Comparison of ENCODE assay signal across 21 cellular contexts in the genomic region with DNA sequence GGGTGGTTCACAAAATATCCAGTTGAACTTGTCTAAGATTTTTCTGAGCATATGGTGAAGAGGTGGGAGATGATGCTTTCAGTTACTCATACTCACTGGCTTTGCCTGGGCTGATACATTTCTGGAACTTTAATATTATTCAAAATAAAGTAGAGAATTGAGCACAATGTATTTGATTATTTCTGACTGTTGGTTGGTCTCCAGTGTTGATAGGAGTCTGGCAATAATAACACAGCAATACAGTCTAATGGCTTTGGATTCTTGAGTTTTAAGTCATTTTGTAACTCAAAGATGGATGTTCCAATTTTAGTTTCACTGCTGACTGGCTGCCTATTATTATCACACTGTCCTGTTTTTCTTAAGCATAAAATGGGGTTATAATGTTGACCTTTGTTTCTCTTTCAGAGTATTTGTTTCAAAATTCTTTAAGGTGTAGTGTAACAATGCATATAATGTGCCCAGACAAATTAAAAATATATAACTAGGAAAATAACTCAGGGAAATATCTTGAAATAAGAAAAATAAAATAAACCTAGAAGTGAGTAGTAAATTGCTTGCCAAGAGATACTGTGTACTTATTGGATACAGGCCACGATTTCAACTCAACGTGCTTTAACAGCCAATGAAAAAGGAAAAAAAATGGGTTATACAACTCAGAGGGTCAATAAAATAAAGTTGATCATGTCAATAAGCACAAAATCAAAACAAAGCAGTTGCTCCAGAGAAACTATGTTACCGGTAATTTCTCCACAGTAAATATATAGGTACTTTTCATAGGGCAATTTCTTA.
DNase-seq lines count a peak whose midpoint lies in the region; ATAC-seq, FAIRE-seq and TF ChIP-seq lines count a peak whose summit lies in the region.
"Had no signal": no experiment of that assay in that cellular context is flagged by ENCODE, and none has a peak within 500 bp of the region (broad histone marks: within the 10 kb centered on the region; RNA-seq: fewer than 3 reads in every experiment).

No MANE protein-coding gene starts in this region.

- BruUV-seq in HepG2 (replicated peaks; lab: Mats Ljungman, UMichigan) = no TSS peak
- BruUV-seq in Caco-2 (replicated peaks; lab: Mats Ljungman, UMichigan) = no TSS peak

- H3K4me3 ChIP-seq in right lobe of liver (no peak overlapping the region), HepG2 (replicated peaks in 1 of 3; ENCODE audit: insufficient read depth in 1 of 3, low read depth in 2 of 3, low read length in 3 of 3) (no peak overlapping the region), ascending aorta (no peak overlapping the region), tibial artery (no peak overlapping the region), Caco-2 (ENCODE audit: low read depth, low read length) (no peak overlapping the region)
- H3K4me3 ChIP-seq: A549, K562 had no signal

- no peaks in the 10 kb centered on the region for H3K9me3 Mint-ChIP-seq in Caco-2 (ENCODE audit: unreplicated experiment)
- H3K9me3 Mint-ChIP-seq in activated naive CD4-positive, alpha-beta T cell treated with anti-CD3 and anti-CD28 coated beads, Interleukin-2, amount 10 ng/mL, durations not matched to agents 7 days and 5 days = no peaks in the 10 kb centered on the region

- 18% methylated on average over 3 of the region's 3 CpGs for WGBS in right lobe of liver (ENCODE audit: insufficient coverage, low coverage, low lambda C conversion rate, missing lambda C conversion rate)
- WGBS in HepG2 (ENCODE audit: low lambda C conversion rate) = 27% methylated on average over 3 of the region's 3 CpGs

- intact Hi-C loops in right lobe of liver (cut with DNase I) (no loop called here), HepG2 (cut with micrococcal nuclease; ENCODE audit: unreplicated experiment) (no loop called here), ascending aorta (cut with DNase I) (loop anchor here (5.0 to 10.0 kb wide), 2 partner anchors 96 to 483 kb away; no protein-coding TSS in a partner anchor), tibial artery (cut with DNase I; ENCODE audit: low total_unique reads) (no loop called here), Caco-2 (cut with micrococcal nuclease; ENCODE audit: unreplicated experiment) (no loop called here)

- H3K9ac ChIP-seq in HepG2 (ENCODE audit: insufficient read depth, low read depth, low read length) = no peak overlapping the region

- no peaks in the 10 kb centered on the region for H3K9me3 ChIP-seq in right lobe of liver
- no peaks in the 10 kb centered on the region for H3K9me3 ChIP-seq in HepG2 (ENCODE audit: low read length)
- no peaks in the 10 kb centered on the region for H3K9me3 ChIP-seq in ascending aorta
- H3K9me3 ChIP-seq in tibial artery = no peaks in the 10 kb centered on the region
- H3K9me3 ChIP-seq in Caco-2 = no peaks in the 10 kb centered on the region
- H3K9me3 ChIP-seq: A549, BE2C had no signal

- peak; percentile 38 to 54 (median 52) for ATAC-seq in right lobe of liver
- no peak for ATAC-seq in HepG2
- ATAC-seq: A549, K562 had no signal

- H3K4me1 ChIP-seq in right lobe of liver (no peaks in the 10 kb centered on the region), HepG2 (ENCODE audit: insufficient read depth, low read length) (no peaks in the 10 kb centered on the region), ascending aorta (peaks cover 0 to 15% of the 10 kb centered on the region in 2 donors), tibial artery (peaks cover 0 to 25% (median 2%) of the 10 kb centered on the region in 4 donors), Caco-2 (no peaks in the 10 kb centered on the region)
- H3K4me1 ChIP-seq: A549, BE2C had no signal

- no peaks in the 10 kb centered on the region for H3K36me3 Mint-ChIP-seq in Caco-2 (ENCODE audit: insufficient read depth, unreplicated experiment)
- no peaks in the 10 kb centered on the region for H3K36me3 Mint-ChIP-seq in activated naive CD4-positive, alpha-beta T cell treated with anti-CD3 and anti-CD28 coated beads, Interleukin-2, amount 10 ng/mL, durations not matched to agents 7 days and 5 days

- no peak overlapping the region for H3K27ac ChIP-seq in right lobe of liver
- H3K27ac ChIP-seq in HepG2 (ENCODE audit: extremely low read length, insufficient read depth, low read length) = no peak overlapping the region
- peak overlapping the region; percentile 35 to 57 for H3K27ac ChIP-seq in ascending aorta
- peak overlapping the region; percentile 12 to 14 for H3K27ac ChIP-seq in tibial artery
- H3K27ac ChIP-seq: A549, RWPE1 had no signal

- no peak for TF ChIP-seq CTCF in right lobe of liver (IDR thresholded peaks at IDR 0.05)
- no peak for TF ChIP-seq CTCF in HepG2 (CRISPR knock-in tag; IDR thresholded peaks at IDR 0.05)
- no peak for TF ChIP-seq CTCF in ascending aorta (IDR thresholded peaks at IDR 0.05)
- TF ChIP-seq CTCF in tibial artery (IDR thresholded peaks at IDR 0.05) = no peak
- no peak for TF ChIP-seq CTCF in Caco-2 (IDR thresholded peaks at IDR 0.05; ENCODE audit: insufficient read depth in 1 of 2, low read depth in 1 of 2, low read length in 1 of 2, severe bottlenecking in 1 of 2, unreplicated experiment in 1 of 2)

- H3K4me2 ChIP-seq in HepG2 (ENCODE audit: low read depth, low read length) = no peak overlapping the region
- H3K4me2 ChIP-seq: A549 had no signal

- H4K20me1 ChIP-seq in HepG2 (ENCODE audit: insufficient read depth, low read length) = no peaks in the 10 kb centered on the region

- POLR2A ChIA-PET in HepG2 (lab: Yijun Ruan, JAX) = no interaction called here
- POLR2A ChIA-PET in Caco-2 (lab: Charles Lee) = no interaction called here

- H3K4me3 Mint-ChIP-seq in Caco-2 (ENCODE audit: unreplicated experiment) = no peak overlapping the region
- H3K4me3 Mint-ChIP-seq in activated naive CD4-positive, alpha-beta T cell treated with anti-CD3 and anti-CD28 coated beads, Interleukin-2, amount 10 ng/mL, durations not matched to agents 7 days and 5 days = no peak overlapping the region

- H3K36me3 ChIP-seq in right lobe of liver = no peaks in the 10 kb centered on the region
- no peaks in the 10 kb centered on the region for H3K36me3 ChIP-seq in HepG2 (replicated peaks in 1 of 2; ENCODE audit: control insufficient read depth in 1 of 2, insufficient read depth in 2 of 2, low read length in 2 of 2)
- no peaks in the 10 kb centered on the region for H3K36me3 ChIP-seq in ascending aorta
- H3K36me3 ChIP-seq in tibial artery = no peaks in the 10 kb centered on the region
- no peaks in the 10 kb centered on the region for H3K36me3 ChIP-seq in Caco-2 (ENCODE audit: control insufficient read depth, insufficient read depth, low read length)
- H3K36me3 ChIP-seq: BE2C had no signal

- H3K27me3 ChIP-seq in right lobe of liver = no peaks in the 10 kb centered on the region
- H3K27me3 ChIP-seq in HepG2 (ENCODE audit: control insufficient read depth in 1 of 2, insufficient read depth in 2 of 2, low read length in 2 of 2) = no peaks in the 10 kb centered on the region
- H3K27me3 ChIP-seq in ascending aorta = no peaks in the 10 kb centered on the region
- no peaks in the 10 kb centered on the region for H3K27me3 ChIP-seq in tibial artery
- no peaks in the 10 kb centered on the region for H3K27me3 ChIP-seq in Caco-2 (replicated peaks; ENCODE audit: control insufficient read depth, insufficient read depth, low read length)
- H3K27me3 ChIP-seq: BE2C had no signal

- no peaks in the 10 kb centered on the region for H3K79me2 ChIP-seq in HepG2 (ENCODE audit: insufficient read depth, low read length)

- DNase-seq in right lobe of liver (no peak), HepG2 (ENCODE audit: low spot score) (no peak), ascending aorta (ENCODE audit: low spot score in 2 of 2) (no peak), tibial artery (no peak), Caco-2 (no peak), foreskin melanocyte (no peak)
- no peak for DNase-seq in activated naive CD4-positive, alpha-beta T cell treated with anti-CD3 and anti-CD28 coated beads, Interleukin-2, amount 10 ng/mL, durations not matched to agents 7 days and 5 days
- DNase-seq: BE2C, DMS 273 treated with DMSO at 0.1 percent for 48 hours, DMS79 treated with DMSO at 0.1 percent for 48 hours, MM.1S, NCI-H1048, NCI-H1417 treated with DMSO at 0.1 percent for 48 hours, NCI-H187, NCI-H510A treated with DMSO at 0.1 percent for 48 hours, NCI-H748 treated with DMSO at 0.1 percent for 48 hours had no signal

- no peak for FAIRE-seq in HepG2 (lab: Jason Lieb, UNC)
- FAIRE-seq in islet of Langerhans (lab: Jason Lieb, UNC) = peak; percentile 30
- FAIRE-seq: A549, H54, K562 had no signal

- CTCF ChIA-PET in HepG2 (lab: Yijun Ruan, JAX; ENCODE audit: low intra/inter-chr PET ratio, low total read pairs) (no interaction called here), Caco-2 (lab: Charles Lee) (no interaction called here)
- CTCF ChIA-PET in activated naive CD4-positive, alpha-beta T cell treated with anti-CD3 and anti-CD28 coated beads, Interleukin-2, amount 10 ng/mL, durations not matched to agents 7 days and 5 days (lab: Charles Lee) = no interaction called here

- no peak overlapping the region for H3K27ac Mint-ChIP-seq in Caco-2 (ENCODE audit: unreplicated experiment)
- H3K27ac Mint-ChIP-seq in activated naive CD4-positive, alpha-beta T cell treated with anti-CD3 and anti-CD28 coated beads, Interleukin-2, amount 10 ng/mL, durations not matched to agents 7 days and 5 days = no peak overlapping the region

- TF ChIP-seq RAD21 in HepG2 (CRISPR knock-in tag; IDR thresholded peaks at IDR 0.05) = no peak

- no peak for TF ChIP-seq EP300 in HepG2 (IDR thresholded peaks at IDR 0.05; ENCODE audit: low read depth in 2 of 2, low read length in 2 of 2)
- no peak for TF ChIP-seq EP300 in HepG2 (CRISPR knock-in tag; IDR thresholded peaks at IDR 0.05; ENCODE audit: borderline replicate concordance)

- no peaks in the 10 kb centered on the region for H3K27me3 Mint-ChIP-seq in Caco-2 (ENCODE audit: insufficient read depth, unreplicated experiment)
- H3K27me3 Mint-ChIP-seq in activated naive CD4-positive, alpha-beta T cell treated with anti-CD3 and anti-CD28 coated beads, Interleukin-2, amount 10 ng/mL, durations not matched to agents 7 days and 5 days = no peaks in the 10 kb centered on the region

- no peak for TF ChIP-seq POLR2A in right lobe of liver (IDR thresholded peaks at IDR 0.05)
- TF ChIP-seq POLR2A in HepG2 (IDR thresholded peaks at IDR 0.05; ENCODE audit: insufficient read depth in 1 of 2, low read depth in 2 of 2, low read length in 2 of 2) = no peak

- peaks cover 9% of the 10 kb centered on the region for H3K4me1 Mint-ChIP-seq in Caco-2 (ENCODE audit: low read depth, unreplicated experiment)
- no peaks in the 10 kb centered on the region for H3K4me1 Mint-ChIP-seq in activated naive CD4-positive, alpha-beta T cell treated with anti-CD3 and anti-CD28 coated beads, Interleukin-2, amount 10 ng/mL, durations not matched to agents 7 days and 5 days

- in situ Hi-C loops in HepG2 (cut with HindIII; ENCODE audit: extremely low pct_ligation_motif_present, low pct_unique_long_range_greater_than_20kb) = no loop called here

- H2AFZ ChIP-seq in HepG2 (ENCODE audit: low read length) = no peak overlapping the region

TF ChIP-seq in HepG2, 621 proteins besides CTCF, POLR2A, EP300 and RAD21 (continues in another document):
- TF ChIP-seq ZC3H4 (CRISPR knock-in tag; IDR thresholded peaks at IDR 0.05; ENCODE audit: borderline replicate concordance) (no peak), U2AF1 (optimal IDR thresholded peaks at IDR 0.05; ENCODE audit: low read depth, low read length) (no peak), ZNF558 (CRISPR knock-in tag; IDR thresholded peaks at IDR 0.05; ENCODE audit: borderline replicate concordance) (no peak), ZBTB1 (CRISPR knock-in tag; IDR thresholded peaks at IDR 0.05; ENCODE audit: borderline replicate concordance) (no peak), ZFP1 (CRISPR knock-in tag; IDR thresholded peaks at IDR 0.05) (no peak)

Comparison
In these comparisons a context has a peak if more than half of its experiments do, and no peak if none do; other contexts are left out.
1. H3K27ac ChIP-seq: peak in ascending aorta (2 of 2) and tibial artery (2 of 2); none in right lobe of liver (0 of 3) and HepG2 (single experiment).